ENCODE assay signal across 23 cellular contexts in genomic region chr1:170534626-170535147, GRCh38.
"Had no signal": no experiment of that assay in that cellular context is flagged by ENCODE, and none has a peak within 500 bp of the region (broad histone marks: within the 10 kb centered on the region; RNA-seq: fewer than 3 reads in every experiment).

No MANE protein-coding gene starts in this region.

- H3K27me3 Mint-ChIP-seq: naive B cell had no signal

- H3K27me3 ChIP-seq: gastroesophageal sphincter, sigmoid colon, stomach, transverse colon had no signal

- H3K9me3 Mint-ChIP-seq: naive B cell had no signal

- H3K27ac ChIP-seq: gastroesophageal sphincter, neutrophil, sigmoid colon, stomach, thoracic aorta had no signal

- H3K36me3 ChIP-seq: neutrophil had no signal

- DNase-seq: effector memory CD4-positive, alpha-beta T cell; foreskin fibroblast; glutamatergic neuron; kidney; left cardiac atrium; left ventricle myocardium superior; mesenchymal stem cell; midbrain; naive B cell; posterior cingulate gyrus; sigmoid colon; stimulated activated CD4-positive, alpha-beta T cell treated with anti-CD3 and anti-CD28 coated beads, Interleukin-12 subunit alpha, Interleukin-12 subunit beta, amount 100 ng/mL, for 4 hours; stimulated activated naive CD4-positive, alpha-beta T cell; stomach; substantia nigra; transverse colon had no signal

- H3K9me3 ChIP-seq: gastroesophageal sphincter, neutrophil, sigmoid colon, stomach, thoracic aorta, transverse colon had no signal

- FAIRE-seq: endometrium, kidney had no signal

- H3K4me3 ChIP-seq: gastroesophageal sphincter, lung, sigmoid colon, skin epidermis, stomach, thoracic aorta had no signal

- ATAC-seq: esophagus mucosa, gastroesophageal sphincter, left cardiac atrium, left ventricle myocardium superior had no signal
